ENCODE assay signal across 15 cellular contexts in the genomic region with DNA sequence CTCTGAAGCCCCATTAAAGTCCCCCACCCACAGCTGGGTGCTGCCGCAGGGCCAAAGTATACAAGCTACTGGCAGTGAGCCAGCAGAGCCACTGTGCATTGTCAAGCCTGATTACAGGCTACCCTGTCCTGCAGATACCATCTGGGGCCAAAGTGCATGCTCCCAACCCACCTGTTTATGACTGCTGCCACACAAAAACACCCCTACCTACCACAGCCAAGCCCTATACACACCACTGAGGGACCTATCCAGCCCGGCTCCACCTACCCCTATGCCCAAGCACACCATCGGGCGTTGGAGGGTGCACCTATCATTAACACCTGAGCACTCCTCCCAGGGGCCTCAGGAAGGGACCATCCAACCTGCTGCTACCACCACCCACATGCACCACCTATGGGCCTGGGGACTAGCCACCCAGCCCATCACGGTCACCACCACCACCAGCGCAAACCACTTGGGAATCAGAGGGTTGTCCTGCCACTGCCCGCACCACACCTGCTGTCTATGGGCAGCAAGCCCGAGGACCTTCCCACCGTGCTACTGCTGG.
A peak's percentile ranks its signal among the peaks of the same experiment; 100 is the strongest.
DNase-seq lines count a peak whose midpoint lies in the region; ATAC-seq and TF ChIP-seq lines count a peak whose summit lies in the region.
"Had no signal": no experiment of that assay in that cellular context is flagged by ENCODE, and none has a peak within 500 bp of the region (broad histone marks: within the 10 kb centered on the region; RNA-seq: fewer than 3 reads in every experiment).

No MANE protein-coding gene starts in this region.

- ATAC-seq in left ventricle myocardium superior (peak; percentile 26), GM18858 (IDR thresholded peaks at IDR 0.05; ENCODE audit: unreplicated experiment) (no peak), HG02763 (IDR thresholded peaks at IDR 0.05; ENCODE audit: unreplicated experiment) (no peak)
- ATAC-seq: activated CD4-positive, alpha-beta T cell treated with anti-CD3 and anti-CD28 coated beads for 36 hours had no signal

- H3K36me3 ChIP-seq in Peyer's patch: peaks cover 0 to 19% (median 0%) of the 10 kb centered on the region in 3 donors
- H3K36me3 ChIP-seq in transverse colon: peaks cover 0 to 23% (median 7%) of the 10 kb centered on the region in 4 donors
- peaks cover 21% of the 10 kb centered on the region for H3K36me3 ChIP-seq in brain microvascular endothelial cell (replicated peaks)

- in situ Hi-C loops in transverse colon (cut with MboI; ENCODE audit: low pct_ligation_motif_present in 1 of 4, low pct_unique_long_range_greater_than_20kb in 1 of 4, low sequenced_read_pairs in 3 of 4): no loop called here
- in situ Hi-C loops in brain microvascular endothelial cell (cut with HindIII; ENCODE audit: low pct_ligation_motif_present, low sequenced_read_pairs): no loop called here

- H3K27ac ChIP-seq in Peyer's patch (peak overlapping the region in 2 of 4 donors; percentile 28 to 48), transverse colon (peak overlapping the region; percentile 48 to 72 (median 66)), brain microvascular endothelial cell (no peak overlapping the region)
- H3K27ac ChIP-seq: skin epidermis had no signal

- H3K4me3 ChIP-seq in Peyer's patch (no peak overlapping the region), transverse colon (no peak overlapping the region), brain microvascular endothelial cell (ENCODE audit: low read depth, low read length) (no peak overlapping the region)
- H3K4me3 ChIP-seq: skin epidermis had no signal

- intact Hi-C loops in left ventricle myocardium superior (cut with micrococcal nuclease): no loop called here
- intact Hi-C loops in transverse colon (cut with DNase I; ENCODE audit: low total_unique reads): no loop called here

- DNase-seq in NCI-H2171 treated with DMSO at 0.1 percent for 48 hours (lab: John Stamatoyannopoulos, UW) (peak; percentile 47), NCI-H2171 (lab: John Stamatoyannopoulos, UW) (no peak), Peyer's patch (peak in 2 of 3 donors; percentile 90), left ventricle myocardium superior (peak; percentile 40), transverse colon (peak; percentile 87), brain microvascular endothelial cell (no peak)
- DNase-seq: ACHN; activated CD4-positive, alpha-beta T cell treated with anti-CD3 and anti-CD28 coated beads for 36 hours; amniotic stem cell; Calu3; KBM-7; NCI-H1436 treated with DMSO at 0.1 percent for 48 hours had no signal

- H3K4me1 ChIP-seq in Peyer's patch: peaks cover 0 to 35% (median 1%) of the 10 kb centered on the region in 4 donors
- H3K4me1 ChIP-seq in transverse colon: peaks cover 25 to 54% (median 43%) of the 10 kb centered on the region in 4 donors

- TF ChIP-seq CTCF in Peyer's patch (IDR thresholded peaks at IDR 0.05): no peak
- no peak for TF ChIP-seq CTCF in transverse colon (IDR thresholded peaks at IDR 0.05)
- TF ChIP-seq CTCF in brain microvascular endothelial cell (IDR thresholded peaks at IDR 0.05; ENCODE audit: low read depth, low read length, missing control alignments): no peak

- WGBS in transverse colon (ENCODE audit: low coverage in 1 of 2), 2 donors: 71% methylated on average over 8 of the region's 9 CpGs; no CpG with 5 or more reads in 1 of the 2 donors

- TF ChIP-seq EP300 in transverse colon (IDR thresholded peaks at IDR 0.05; ENCODE audit: low read depth): no peak

- H3K9me3 ChIP-seq in Peyer's patch (no peaks in the 10 kb centered on the region), transverse colon (no peaks in the 10 kb centered on the region)

- H3K27me3 ChIP-seq in Peyer's patch (no peaks in the 10 kb centered on the region), transverse colon (no peaks in the 10 kb centered on the region), brain microvascular endothelial cell (replicated peaks) (no peaks in the 10 kb centered on the region)

- no peak for TF ChIP-seq POLR2A in Peyer's patch (IDR thresholded peaks at IDR 0.05)
- TF ChIP-seq POLR2A in transverse colon (IDR thresholded peaks at IDR 0.05): no peak

Comparison
In these comparisons a context has a peak if more than half of its experiments do, and no peak if none do; other contexts are left out.
1. DNase-seq: peak in NCI-H2171 treated with DMSO at 0.1 percent for 48 hours (single experiment), Peyer's patch (2 of 3), left ventricle myocardium superior (single experiment) and transverse colon (single experiment); none in NCI-H2171 (single experiment) and brain microvascular endothelial cell (single experiment).